Comparison of ENCODE assay signal across 16 cellular contexts in genomic region chr12:50061172-50061571, GRCh38. TPM values are rescaled to one million over a fixed set of nuclear protein-coding genes. Genes with fewer than 3 reads are reported as not detected.
"Had no signal": no experiment of that assay in that cellular context is flagged by ENCODE, and none has a peak within 500 bp of the region (broad histone marks: within the 10 kb centered on the region; RNA-seq: fewer than 3 reads in every experiment).

No MANE protein-coding gene starts in this region.

- H3K27me3 ChIP-seq: vagina had no signal

- H3K9me3 Mint-ChIP-seq: activated CD4-positive, alpha-beta T cell treated with anti-CD3 and anti-CD28 coated beads, Interleukin-2, amount 10 ng/mL, durations not matched to agents 24 days and 14 days; natural killer cell treated with Interleukin-12 subunit alpha and Interleukin-12 subunit beta and Interleukin-15 and Interleukin-18, amount 100 ng/mL, for 72 hours; T-helper 1 cell treated with Interleukin-12 subunit alpha and Interleukin-12 subunit beta and Interleukin-4 antibody, amounts not matched to agents 30 μg/mL and 1 μg/mL, for 36 hours; WTC11 had no signal

- H3K9me3 ChIP-seq: colonic mucosa, mucosa of descending colon, stomach, thoracic aorta, vagina had no signal

- H3K4me3 ChIP-seq: colonic mucosa, mucosa of descending colon, stomach, thoracic aorta, vagina had no signal

- H3K36me3 ChIP-seq: colonic mucosa, stomach, thoracic aorta, vagina had no signal

- H3K27ac Mint-ChIP-seq: activated CD4-positive, alpha-beta T cell treated with anti-CD3 and anti-CD28 coated beads, Interleukin-2, amount 10 ng/mL, durations not matched to agents 24 days and 14 days; natural killer cell treated with Interleukin-12 subunit alpha and Interleukin-12 subunit beta and Interleukin-15 and Interleukin-18, amount 100 ng/mL, for 72 hours; T-helper 1 cell treated with Interleukin-12 subunit alpha and Interleukin-12 subunit beta and Interleukin-4 antibody, amounts not matched to agents 30 μg/mL and 1 μg/mL, for 36 hours; WTC11 had no signal

- H3K4me3 Mint-ChIP-seq: activated CD4-positive, alpha-beta T cell treated with anti-CD3 and anti-CD28 coated beads, Interleukin-2, amount 10 ng/mL, durations not matched to agents 24 days and 14 days; natural killer cell treated with Interleukin-12 subunit alpha and Interleukin-12 subunit beta and Interleukin-15 and Interleukin-18, amount 100 ng/mL, for 72 hours; T-helper 1 cell treated with Interleukin-12 subunit alpha and Interleukin-12 subunit beta and Interleukin-4 antibody, amounts not matched to agents 30 μg/mL and 1 μg/mL, for 36 hours; WTC11 had no signal

- DNase-seq: activated CD4-positive, alpha-beta T cell treated with anti-CD3 and anti-CD28 coated beads, Interleukin-2, amount 10 ng/mL, durations not matched to agents 24 days and 14 days; activated naive CD4-positive, alpha-beta T cell treated with anti-CD3 and anti-CD28 coated beads, Interleukin-2, amount 50 U/mL, for 16 hours; activated T-cell treated with anti-CD3 and anti-CD28 coated beads, Interleukin-2, amount 50 U/mL, for 1 hour; aorta; colonic mucosa; effector memory CD4-positive, alpha-beta T cell; mammary epithelial cell; mucosa of descending colon; retina; stimulated activated CD4-positive, alpha-beta T cell treated with anti-CD3 and anti-CD28 coated beads, Interleukin-4, amount 100 ng/mL, for 4 hours; stomach had no signal

- ATAC-seq: mucosa of descending colon; natural killer cell treated with Interleukin-12 subunit alpha and Interleukin-12 subunit beta and Interleukin-15 and Interleukin-18, amount 100 ng/mL, for 72 hours; WTC11 had no signal

- H3K36me3 Mint-ChIP-seq: natural killer cell treated with Interleukin-12 subunit alpha and Interleukin-12 subunit beta and Interleukin-15 and Interleukin-18, amount 100 ng/mL, for 72 hours; WTC11 had no signal

RNA-seq across cellular contexts. Expression of gene ASIC1, which starts 3.8 kb away (rescaled TPM):
- total RNA-seq: thoracic aorta had no signal
